26 cellular contexts compared by ENCODE assay signal in genomic region chr1:23345920-23346319, GRCh38. TPM values are rescaled to one million over a fixed set of nuclear protein-coding genes. Genes with fewer than 3 reads are reported as not detected.
DNase-seq lines count a peak whose midpoint lies in the region; ATAC-seq and TF ChIP-seq lines count a peak whose summit lies in the region.
"Had no signal": no experiment of that assay in that cellular context is flagged by ENCODE, and none has a peak within 500 bp of the region (broad histone marks: within the 10 kb centered on the region; RNA-seq: fewer than 3 reads in every experiment).

No MANE protein-coding gene starts in this region.

- H3K27me3 Mint-ChIP-seq in activated CD4-positive, alpha-beta T cell treated with anti-CD3 and anti-CD28 coated beads, Interleukin-2, amount 10 ng/mL, durations not matched to agents 24 days and 14 days: no peaks in the 10 kb centered on the region
- H3K27me3 Mint-ChIP-seq in brain (peaks cover 13% of the 10 kb centered on the region), CD14-positive monocyte (ENCODE audit: low read depth in 3 of 3) (peaks cover 0 to 4% (median 2%) of the 10 kb centered on the region in 3 donors)
- H3K27me3 Mint-ChIP-seq: effector memory CD8-positive, alpha-beta T cell; stimulated activated naive CD8-positive, alpha-beta T cell treated with anti-CD3 and anti-CD28 coated beads, Interleukin-15, amount 100 ng/mL, for 72 hours had no signal

- H2BK15ac ChIP-seq in neuronal stem cell (ENCODE audit: low read length): peak overlapping the region; percentile 78

- no peaks in the 10 kb centered on the region for H3K27me3 ChIP-seq in neuronal stem cell (ENCODE audit: control insufficient read depth in 3 of 3, insufficient read depth in 3 of 3, low read depth in 1 of 3, low read length in 3 of 3)
- H3K27me3 ChIP-seq: colonic mucosa, right atrium auricular region, spleen, tibial artery had no signal

- no peak overlapping the region for H2BK120ac ChIP-seq in neuronal stem cell (ENCODE audit: low read depth, low read length)

- no peak overlapping the region for H3K4me3 ChIP-seq in HEK293 (ENCODE audit: low read depth, low read length)
- no peak overlapping the region for H3K4me3 ChIP-seq in neuronal stem cell (ENCODE audit: low read length in 2 of 2)
- H3K4me3 ChIP-seq: colonic mucosa had no signal

- H3K4me3 Mint-ChIP-seq in activated CD4-positive, alpha-beta T cell treated with anti-CD3 and anti-CD28 coated beads, Interleukin-2, amount 10 ng/mL, durations not matched to agents 24 days and 14 days: peak overlapping the region; percentile 8
- H3K4me3 Mint-ChIP-seq in brain: peak overlapping the region in 4 of 5 experiments; percentile 41 to 97 (median 54)
- H3K4me3 Mint-ChIP-seq in CD14-positive monocyte: peak overlapping the region in 1 of 2 donors; percentile 12

- no peak overlapping the region for H3K18ac ChIP-seq in neuronal stem cell (ENCODE audit: low read length)

- no CpG with 5 or more reads among the region's 14 CpGs for whole genome bisulfite sequencing in neuronal stem cell (ENCODE audit: extremely low coverage in 2 of 2, insufficient read length in 2 of 2, insufficient replicate concordance in 1 of 2), 2 donors

- H4K91ac ChIP-seq in neuronal stem cell (ENCODE audit: low read depth, low read length, poor library complexity): no peak overlapping the region

- no peak overlapping the region for H3K14ac ChIP-seq in neuronal stem cell (ENCODE audit: low read length)

- CTCF ChIA-PET in HEK293 (lab: Yijun Ruan, JAX): interaction anchor here (2.8 kb wide), 1 partner anchor 58 kb away, joined by 25 read pairs; no protein-coding TSS in a partner anchor

- no peak overlapping the region for H3K4me2 ChIP-seq in neuronal stem cell (ENCODE audit: insufficient read depth, low read length, poor library complexity, severe bottlenecking)

- no peak overlapping the region for H4K8ac ChIP-seq in neuronal stem cell (ENCODE audit: low read depth, low read length)

- H3K9me3 Mint-ChIP-seq in activated CD4-positive, alpha-beta T cell treated with anti-CD3 and anti-CD28 coated beads, Interleukin-2, amount 10 ng/mL, durations not matched to agents 24 days and 14 days: no peaks in the 10 kb centered on the region
- peaks cover 0 to 4% (median 0%) of the 10 kb centered on the region in 5 experiments for H3K9me3 Mint-ChIP-seq in brain
- H3K9me3 Mint-ChIP-seq in CD14-positive monocyte: peaks cover 0 to 5% (median 0%) of the 10 kb centered on the region in 7 donors
- H3K9me3 Mint-ChIP-seq: effector memory CD8-positive, alpha-beta T cell; stimulated activated naive CD8-positive, alpha-beta T cell treated with anti-CD3 and anti-CD28 coated beads, Interleukin-15, amount 100 ng/mL, for 72 hours had no signal

- H2BK12ac ChIP-seq in neuronal stem cell (ENCODE audit: low read length): no peak overlapping the region

- H3K4me1 Mint-ChIP-seq in activated CD4-positive, alpha-beta T cell treated with anti-CD3 and anti-CD28 coated beads, Interleukin-2, amount 10 ng/mL, durations not matched to agents 24 days and 14 days: peaks cover 20% of the 10 kb centered on the region
- peaks cover 28% of the 10 kb centered on the region for H3K4me1 Mint-ChIP-seq in brain
- peaks cover 30% of the 10 kb centered on the region for H3K4me1 Mint-ChIP-seq in CD14-positive monocyte

- no peaks in the 10 kb centered on the region; the same call in 1 of the 2 replicates for H3K4me1 ChIP-seq in HEK293 (ENCODE audit: control insufficient read depth, insufficient read depth, low read length)
- H3K4me1 ChIP-seq in neuronal stem cell (ENCODE audit: control insufficient read depth in 2 of 2, insufficient read depth in 1 of 2, low read depth in 1 of 2, low read length in 2 of 2): peaks cover 0 to 2% of the 10 kb centered on the region in 2 donors

- H2BK5ac ChIP-seq in neuronal stem cell (ENCODE audit: low read length): no peak overlapping the region

- TF ChIP-seq CTCF in HEK293 (tag by site-specific recombination; IDR thresholded peaks at IDR 0.05): no peak
- TF ChIP-seq CTCF in brain (conservative IDR thresholded peaks at IDR 0.05): no peak
- no peak for TF ChIP-seq CTCF in CD14-positive monocyte (IDR thresholded peaks at IDR 0.05)

- no peak for DNase-seq in activated CD4-positive, alpha-beta T cell treated with anti-CD3 and anti-CD28 coated beads, Interleukin-2, amount 10 ng/mL, durations not matched to agents 24 days and 14 days
- DNase-seq in activated CD4-positive, alpha-beta T cell treated with anti-CD3 and anti-CD28 coated beads for 48 hours: no peak
- DNase-seq in neuronal stem cell (ENCODE audit: low spot score) (no peak), CD14-positive monocyte (ENCODE audit: low spot score) (no peak)
- DNase-seq: activated CD4-positive, CD25-positive, alpha-beta regulatory T cell; activated effector memory CD4-positive, alpha-beta T cell treated with Interleukin-2 at 50 U/mL for 16 hours; AML-193; effector memory CD8-positive, alpha-beta T cell; H7; hippocampal formation; left ventricle myocardium superior; NCI-H1694; NCI-H2171; NCI-H526; spleen; stimulated activated CD4-positive, alpha-beta T cell treated with anti-CD3 and anti-CD28 coated beads, Interleukin-4, amount 100 ng/mL, for 4 hours; stimulated activated naive CD8-positive, alpha-beta T cell treated with anti-CD3 and anti-CD28 coated beads, Interleukin-15, amount 100 ng/mL, for 72 hours; T-helper 9 cell; tibial artery had no signal

- intact Hi-C loops in activated CD4-positive, alpha-beta T cell treated with anti-CD3 and anti-CD28 coated beads, Interleukin-2, amount 10 ng/mL, durations not matched to agents 24 days and 14 days (cut with micrococcal nuclease): loop anchor here (1.0 to 10.0 kb wide), 2 partner anchors 12 to 609 kb away; partner anchors contain the start of gene PNRC2
- intact Hi-C loops in CD14-positive monocyte (cut with micrococcal nuclease): loop anchor here in 1 of 2 donors (2.0 to 10.0 kb wide), 2 partner anchors 23 to 61 kb away; partner anchors contain the start of gene ZNF436

- H3K36me3 ChIP-seq in HEK293 (ENCODE audit: control insufficient read depth in 2 of 2, insufficient read depth in 1 of 2, low read length in 2 of 2) (peaks cover 0 to 13% of the 10 kb centered on the region in 2 experiments; a peak in 1 of 3 replicates), neuronal stem cell (replicated peaks in 1 of 2; ENCODE audit: control insufficient read depth in 2 of 2, insufficient read depth in 2 of 2, low read length in 2 of 2) (peaks cover 0 to 12% of the 10 kb centered on the region in 2 donors)
- H3K36me3 ChIP-seq: colonic mucosa, right atrium auricular region, spleen, tibial artery had no signal

- H3K9me3 ChIP-seq in HEK293 (ENCODE audit: control insufficient read depth, insufficient read depth, low read depth, low read length) (no peaks in the 10 kb centered on the region), neuronal stem cell (replicated peaks in 1 of 2; ENCODE audit: control insufficient read depth in 2 of 2, insufficient read depth in 1 of 2, low read depth in 1 of 2, low read length in 2 of 2) (peaks cover 0 to 4% of the 10 kb centered on the region in 2 donors)
- H3K9me3 ChIP-seq: colonic mucosa, right atrium auricular region, spleen, tibial artery had no signal

- H3K9ac ChIP-seq in neuronal stem cell (ENCODE audit: low read depth, low read length, poor library complexity): no peak overlapping the region

- H3K79me1 ChIP-seq in neuronal stem cell (ENCODE audit: low read depth, low read length): no peaks in the 10 kb centered on the region

- no peak overlapping the region for H3K4ac ChIP-seq in neuronal stem cell (ENCODE audit: low read length)

- POLR2A ChIA-PET in HEK293 (lab: Yijun Ruan, JAX): interaction anchor here (1.3 to 2.3 kb wide), 4 partner anchors 16 to 57 kb away, joined by 10 to 121 read pairs (median 37); partner anchors contain the start of gene ZNF436

- no peak overlapping the region for H3K23ac ChIP-seq in neuronal stem cell (ENCODE audit: low read depth, low read length, poor library complexity)

- H2AK5ac ChIP-seq in neuronal stem cell (ENCODE audit: low read depth, low read length): no peak overlapping the region

- peaks cover 11% of the 10 kb centered on the region for H3K36me3 Mint-ChIP-seq in activated CD4-positive, alpha-beta T cell treated with anti-CD3 and anti-CD28 coated beads, Interleukin-2, amount 10 ng/mL, durations not matched to agents 24 days and 14 days (ENCODE audit: low read depth)
- H3K36me3 Mint-ChIP-seq in brain (peaks cover 3% of the 10 kb centered on the region), CD14-positive monocyte (no peaks in the 10 kb centered on the region)

- H2AFZ ChIP-seq in neuronal stem cell (ENCODE audit: low read length): no peak overlapping the region

- H3K27ac ChIP-seq in HEK293 (ENCODE audit: extremely low read depth, low read depth, low read length) (no peak overlapping the region), neuronal stem cell (replicated peaks; ENCODE audit: low read length) (no peak overlapping the region)

- peak overlapping the region; percentile 61 for H3K27ac Mint-ChIP-seq in activated CD4-positive, alpha-beta T cell treated with anti-CD3 and anti-CD28 coated beads, Interleukin-2, amount 10 ng/mL, durations not matched to agents 24 days and 14 days
- peak overlapping the region in 3 of 5 experiments; percentile 53 to 100 (median 67) for H3K27ac Mint-ChIP-seq in brain
- H3K27ac Mint-ChIP-seq in CD14-positive monocyte: peak overlapping the region in 2 of 7 donors; percentile 25 to 31
- H3K27ac Mint-ChIP-seq: stimulated activated naive CD8-positive, alpha-beta T cell treated with anti-CD3 and anti-CD28 coated beads, Interleukin-15, amount 100 ng/mL, for 72 hours had no signal

- ATAC-seq in HG03025 (IDR thresholded peaks at IDR 0.05; ENCODE audit: low FRiP score, unreplicated experiment) (no peak), GM21717 (IDR thresholded peaks at IDR 0.05; ENCODE audit: unreplicated experiment) (no peak)
- ATAC-seq: effector memory CD8-positive, alpha-beta T cell; esophagus mucosa; left ventricle myocardium superior; stimulated activated naive CD8-positive, alpha-beta T cell treated with anti-CD3 and anti-CD28 coated beads, Interleukin-15, amount 100 ng/mL, for 72 hours had no signal

TF ChIP-seq in HEK293, 187 proteins besides CTCF, POLR2A, EP300 and RAD21 (continues in another document):
- TF ChIP-seq ZNF146 (tag by site-specific recombination; IDR thresholded peaks at IDR 0.05): no peak
- TF ChIP-seq BCL11A (tag by site-specific recombination; IDR thresholded peaks at IDR 0.05; ENCODE audit: low read depth): no peak
- peak; percentile 78 for TF ChIP-seq PRDM1 (tag by site-specific recombination; IDR thresholded peaks at IDR 0.05)

RNA-seq across cellular contexts. Expression of gene HNRNPR, which starts 1.8 kb away (rescaled TPM):
- total RNA-seq in activated CD4-positive, alpha-beta T cell treated with anti-CD3 and anti-CD28 coated beads, Interleukin-2, amount 10 ng/mL, durations not matched to agents 24 days and 14 days: 229 and 235 TPM in 2 replicates
- polyA plus RNA-seq in brain (ENCODE audit: insufficient read depth, low read depth, low replicate concordance): 126 TPM
- polyA plus RNA-seq in neuronal stem cell (2013, experiment 1 of 2): 240 TPM
- 241 TPM for polyA plus RNA-seq in neuronal stem cell (2013, experiment 2 of 2)
- 100 to 1,000 TPM in 1 of 2 donors, 10 to 100 TPM in 1; 82.9 to 112 TPM for polyA plus RNA-seq in CD14-positive monocyte

RNA-seq across cellular contexts. Expression of gene ZNF436, which starts 23.7 kb away (rescaled TPM):
- 5.2 TPM in 2 replicates for total RNA-seq in activated CD4-positive, alpha-beta T cell treated with anti-CD3 and anti-CD28 coated beads, Interleukin-2, amount 10 ng/mL, durations not matched to agents 24 days and 14 days
- 12.2 TPM for polyA plus RNA-seq in brain (ENCODE audit: insufficient read depth, low read depth, low replicate concordance)
- 5.8 TPM for polyA plus RNA-seq in neuronal stem cell (2013, experiment 1 of 2)
- 5.8 TPM for polyA plus RNA-seq in neuronal stem cell (2013, experiment 2 of 2)
- 1 to 10 TPM; 1.4 to 2.0 TPM for polyA plus RNA-seq in CD14-positive monocyte
